ENCODE assay signal across 1 cellular context in genomic region chr1:184051485-184052193, GRCh38.
TF ChIP-seq lines count a peak whose summit lies in the region.

TSS of gene TSEN15 (plus strand) at chr1:184051730. CDS start at chr1:184051756, 26 bp downstream.

TF ChIP-seq in HepG2, 621 proteins besides CTCF, POLR2A, EP300 and RAD21 (continued from another document and continues in another):
- TF ChIP-seq ZNF512B (CRISPR knock-in tag; IDR thresholded peaks at IDR 0.05; ENCODE audit: borderline replicate concordance) (no peak), POLR2AphosphoS5 (IDR thresholded peaks at IDR 0.05; ENCODE audit: low read depth, low read length) (peak; percentile 81), RORA (CRISPR knock-in tag; IDR thresholded peaks at IDR 0.05) (no peak), TAF1 (CRISPR knock-in tag; IDR thresholded peaks at IDR 0.05) (peak; percentile 97), ZNF318 (CRISPR knock-in tag; IDR thresholded peaks at IDR 0.05) (peak; percentile 84; the same call in 1 of the 2 replicates), NONO (IDR thresholded peaks at IDR 0.05) (no peak), NONO (CRISPR knock-in tag; conservative IDR thresholded peaks at IDR 0.05) (peak; percentile 81), PAWR (CRISPR knock-in tag; IDR thresholded peaks at IDR 0.05; ENCODE audit: borderline replicate concordance) (0 out of 2 replicates have a peak, but pooled peaks have one; percentile 64), NR1H2 (CRISPR knock-in tag; IDR thresholded peaks at IDR 0.05; ENCODE audit: borderline replicate concordance, low read depth) (0 out of 2 replicates have a peak, but pooled peaks have one; percentile 77), HOXA9 (CRISPR knock-in tag; IDR thresholded peaks at IDR 0.05; ENCODE audit: borderline replicate concordance) (no peak; the same call in 1 of the 2 replicates), ZNF574 (CRISPR knock-in tag; IDR thresholded peaks at IDR 0.05) (peak; percentile 93), ZNF549 (CRISPR knock-in tag; IDR thresholded peaks at IDR 0.05) (no peak), GABPA (IDR thresholded peaks at IDR 0.05; ENCODE audit: low read depth, low read length) (peak; percentile 69), GABPA (CRISPR knock-in tag; IDR thresholded peaks at IDR 0.05; ENCODE audit: low read depth) (peak; percentile 73; the same call in 1 of the 2 replicates), ZNF101 (CRISPR knock-in tag; IDR thresholded peaks at IDR 0.05; ENCODE audit: borderline replicate concordance, low read depth) (peak; percentile 77; the same call in 1 of the 2 replicates), ZMAT3 (CRISPR knock-in tag; conservative IDR thresholded peaks at IDR 0.05) (peak; percentile 87), ZNF567 (CRISPR knock-in tag; IDR thresholded peaks at IDR 0.05; ENCODE audit: borderline replicate concordance) (0 out of 2 replicates have a peak, but pooled peaks have one; percentile 68), HDAC2 (CRISPR knock-in tag; IDR thresholded peaks at IDR 0.05) (peak; percentile 73; the same call in 1 of the 2 replicates), ZSCAN22 (CRISPR knock-in tag; IDR thresholded peaks at IDR 0.05) (no peak), ZNF770 (CRISPR knock-in tag; IDR thresholded peaks at IDR 0.05) (peak; percentile 48), ZNF124 (CRISPR knock-in tag; IDR thresholded peaks at IDR 0.05) (peak; percentile 59; the same call in 1 of the 2 replicates), WIZ (CRISPR knock-in tag; IDR thresholded peaks at IDR 0.05) (0 out of 2 replicates have a peak, but pooled peaks have one; percentile 48), ZNF12 (CRISPR knock-in tag; IDR thresholded peaks at IDR 0.05) (peak; percentile 77), ZNF180 (CRISPR knock-in tag; IDR thresholded peaks at IDR 0.05; ENCODE audit: borderline replicate concordance, low read depth) (no peak), MAX (IDR thresholded peaks at IDR 0.05) (peak; percentile 92), KDM4B (CRISPR knock-in tag; IDR thresholded peaks at IDR 0.05) (peak; percentile 71; the same call in 1 of the 2 replicates), ETS1 (CRISPR knock-in tag; IDR thresholded peaks at IDR 0.05) (no peak), TCF12 (IDR thresholded peaks at IDR 0.05) (no peak), TCF12 (CRISPR knock-in tag; IDR thresholded peaks at IDR 0.05) (0 out of 2 replicates have a peak, but pooled peaks have one; percentile 46), ZSCAN25 (CRISPR knock-in tag; IDR thresholded peaks at IDR 0.05) (peak; percentile 82; the same call in 1 of the 2 replicates), MLX (CRISPR knock-in tag; IDR thresholded peaks at IDR 0.05) (no peak), CREB3 (CRISPR knock-in tag; IDR thresholded peaks at IDR 0.05) (no peak), ZFP1 (CRISPR knock-in tag; IDR thresholded peaks at IDR 0.05) (no peak; the same call in 1 of the 2 replicates), TBX2 (CRISPR knock-in tag; IDR thresholded peaks at IDR 0.05; ENCODE audit: borderline replicate concordance) (peak; percentile 71), ZBTB7B (CRISPR knock-in tag; IDR thresholded peaks at IDR 0.05) (peak; percentile 75; the same call in 1 of the 2 replicates), ZNF558 (CRISPR knock-in tag; IDR thresholded peaks at IDR 0.05; ENCODE audit: borderline replicate concordance) (peak; percentile 55; the same call in 1 of the 2 replicates), KLF6 (CRISPR knock-in tag; IDR thresholded peaks at IDR 0.05) (peak; percentile 94), SYNCRIP (IDR thresholded peaks at IDR 0.05; ENCODE audit: insufficient read depth, low read depth, low read length) (no peak)
